ENCODE assay signal across 21 cellular contexts in the genomic region with DNA sequence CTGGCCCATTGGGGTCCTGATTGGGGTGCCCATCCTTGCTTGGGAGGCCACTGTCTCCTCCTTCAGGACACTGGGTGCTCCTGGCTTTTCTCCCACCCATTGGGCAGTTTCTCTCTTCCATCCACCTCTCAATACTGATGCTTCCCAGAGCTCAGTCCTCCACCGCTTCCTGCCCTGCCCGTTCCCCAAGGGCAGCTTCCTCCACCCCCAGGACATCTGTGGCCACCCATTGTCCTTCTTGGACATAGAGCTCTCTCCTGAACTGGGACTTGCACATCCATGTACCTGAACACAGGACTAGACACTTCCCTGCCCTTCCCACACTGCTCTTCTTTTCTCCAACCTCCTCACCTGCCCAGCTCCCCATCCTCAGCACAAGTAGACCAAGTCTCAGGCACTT.
DNase-seq lines count a peak whose midpoint lies in the region; ATAC-seq, FAIRE-seq and TF ChIP-seq lines count a peak whose summit lies in the region.
"Had no signal": no experiment of that assay in that cellular context is flagged by ENCODE, and none has a peak within 500 bp of the region (broad histone marks: within the 10 kb centered on the region; RNA-seq: fewer than 3 reads in every experiment).

No MANE protein-coding gene starts in this region.

- POLR2A ChIA-PET in H1 (lab: Charles Lee; ENCODE audit: partially characterized antibody), result no interaction called here

- H3K27me3 ChIP-seq in H1 (replicated peaks in 1 of 4; ENCODE audit: control insufficient read depth in 3 of 4, extremely low read depth in 1 of 4, insufficient read depth in 3 of 4, low read length in 3 of 4) (peaks cover 0 to 2% (median 0%) of the 10 kb centered on the region in 4 experiments; a peak in 1 of 7 replicates), upper lobe of right lung (no peaks in the 10 kb centered on the region)
- H3K27me3 ChIP-seq: BLaER1 treated with 17β-estradiol and CSF1 and Interleukin-3, amounts not matched to agents 10 nM and 100 nM had no signal

- H4K5ac ChIP-seq in H1 (ENCODE audit: insufficient read length, low read depth, low read length), result no peak overlapping the region

- no peaks in the 10 kb centered on the region for H3K79me2 ChIP-seq in H1 (ENCODE audit: control insufficient read depth in 1 of 2, insufficient read depth in 2 of 2, low read length in 2 of 2)

- DNase-seq in D341Med (ENCODE audit: low spot score) (peak; percentile 9), H1 (ENCODE audit: low read depth in 1 of 2, low spot score in 2 of 2) (no peak), upper lobe of right lung (peak; percentile 26), NCI-H524 treated with DMSO at 0.1 percent for 48 hours (lab: John Stamatoyannopoulos, UW) (no peak), left lobe of liver (ENCODE audit: low spot score) (no peak)
- DNase-seq: AML-193; CD4-positive, alpha-beta memory T cell; CD4-positive, CD25-positive, alpha-beta regulatory T cell; CD8-positive, alpha-beta memory T cell; COR-L47; DMS79; DND-41; EL; GDM1 had no signal

- intact Hi-C loops in upper lobe of right lung (cut with DNase I), result no loop called here

- no peak overlapping the region for H2BK15ac ChIP-seq in H1 (ENCODE audit: low read length)

- H3K4ac ChIP-seq in H1 (replicated peaks; ENCODE audit: insufficient read length, low read depth, low read length), result no peak overlapping the region

- no peak overlapping the region for H2AFZ ChIP-seq in H1 (ENCODE audit: low read length)

- no peak overlapping the region for H2BK20ac ChIP-seq in H1 (ENCODE audit: low read length)

- H3K4me3 ChIP-seq in H1 (ENCODE audit: extremely low read depth in 1 of 4, insufficient read depth in 2 of 4, low read depth in 3 of 4, low read length in 4 of 4) (no peak overlapping the region), upper lobe of right lung (no peak overlapping the region)
- H3K4me3 ChIP-seq: A549; BLaER1 treated with 17β-estradiol and CSF1 and Interleukin-3, amounts not matched to agents 10 nM and 100 nM; GM12878 had no signal

- H4K91ac ChIP-seq in H1 (replicated peaks; ENCODE audit: insufficient read length, low read length), result no peak overlapping the region

- 0 out of 2 replicates have a peak overlapping the region, but pooled peaks have one; percentile 17 for H2BK12ac ChIP-seq in H1 (ENCODE audit: low read depth, low read length)

- no peaks in the 10 kb centered on the region for H3K79me1 ChIP-seq in H1 (ENCODE audit: low read depth, low read length)

- H3K4me2 ChIP-seq in H1 (ENCODE audit: insufficient read depth in 1 of 2, low read depth in 2 of 2, low read length in 2 of 2), result no peak overlapping the region
- H3K4me2 ChIP-seq: A549 had no signal

- no peak overlapping the region for H3K9ac ChIP-seq in H1 (replicated peaks in 1 of 4; ENCODE audit: extremely low read depth in 1 of 4, low read depth in 3 of 4, low read length in 3 of 4)
- H3K9ac ChIP-seq: BLaER1 treated with 17β-estradiol and CSF1 and Interleukin-3, amounts not matched to agents 10 nM and 100 nM had no signal

- no peak overlapping the region for H4K8ac ChIP-seq in H1 (ENCODE audit: extremely low read depth, insufficient read depth, low read length)

- no peaks in the 10 kb centered on the region for H3K4me1 ChIP-seq in H1 (replicated peaks in 1 of 4; ENCODE audit: control insufficient read depth in 3 of 4, insufficient read depth in 4 of 4, low read length in 3 of 4)
- H3K4me1 ChIP-seq in upper lobe of right lung, result no peaks in the 10 kb centered on the region
- H3K4me1 ChIP-seq: A549 had no signal

- peaks cover 0 to 2% of the 10 kb centered on the region in 2 experiments; a peak in 1 of 4 replicates for H3K9me3 ChIP-seq in H1 (ENCODE audit: insufficient read depth in 2 of 2, low read depth in 1 of 2, low read length in 1 of 2)
- peaks cover under 1% of the 10 kb centered on the region for H3K9me3 ChIP-seq in upper lobe of right lung

- no peak for TF ChIP-seq EP300 in H1 (IDR thresholded peaks at IDR 0.05; ENCODE audit: borderline replicate concordance in 1 of 2, low read depth in 2 of 2, low read length in 2 of 2)

- peaks cover 12% of the 10 kb centered on the region; the same call in 1 of the 2 replicates for H3K23me2 ChIP-seq in H1 (ENCODE audit: low read depth, low read length)

- no peak overlapping the region for H2AK5ac ChIP-seq in H1 (ENCODE audit: low read depth, low read length)

- TF ChIP-seq RAD21 in H1 (IDR thresholded peaks at IDR 0.05 in 1 of 2, conservative IDR thresholded peaks at IDR 0.05 in 1 of 2; ENCODE audit: low read depth in 2 of 2, low read length in 2 of 2), result no peak

- CTCF ChIA-PET in H1 (lab: Charles Lee; ENCODE audit: partially characterized antibody), result no interaction called here

- no peak overlapping the region for H2BK5ac ChIP-seq in H1 (ENCODE audit: low read depth, low read length)

- H3K18ac ChIP-seq in H1 (ENCODE audit: extremely low read depth, low read length), result no peak overlapping the region

- H3K14ac ChIP-seq in H1 (ENCODE audit: insufficient read length), result no peak overlapping the region

- H3K36me3 ChIP-seq in H1 (ENCODE audit: control insufficient read depth in 2 of 4, insufficient read depth in 4 of 4, low read length in 3 of 4), result no peaks in the 10 kb centered on the region
- H3K36me3 ChIP-seq in upper lobe of right lung, result no peaks in the 10 kb centered on the region
- H3K36me3 ChIP-seq: BLaER1 treated with 17β-estradiol and CSF1 and Interleukin-3, amounts not matched to agents 10 nM and 100 nM had no signal

- peaks cover 0 to 2% of the 10 kb centered on the region in 2 experiments for H4K20me1 ChIP-seq in H1 (replicated peaks in 1 of 2; ENCODE audit: control insufficient read depth in 1 of 2, insufficient read depth in 2 of 2, low read length in 2 of 2)
- H4K20me1 ChIP-seq: BLaER1 treated with 17β-estradiol and CSF1 and Interleukin-3, amounts not matched to agents 10 nM and 100 nM had no signal

- TF ChIP-seq CTCF in H1 (IDR thresholded peaks at IDR 0.05; ENCODE audit: control extremely low read depth in 1 of 3, insufficient read depth in 1 of 3, low read depth in 1 of 3, low read length in 3 of 3), result no peak
- no peak for TF ChIP-seq CTCF in upper lobe of right lung (IDR thresholded peaks at IDR 0.05)

- WGBS in H1 (ENCODE audit: extremely low coverage in 1 of 2, insufficient coverage in 1 of 2, insufficient read length in 1 of 2, insufficient replicate concordance in 2 of 2, low coverage in 1 of 2, low lambda C conversion rate in 2 of 2, missing lambda C conversion rate in 1 of 2), 2 experiments, result 78% methylated on average over 2 of the region's 2 CpGs; no CpG with 5 or more reads in 1 of the 2 experiments

- ATAC-seq in upper lobe of right lung, result no peak
- ATAC-seq in left lobe of liver, result no peak
- ATAC-seq: A549, GM12878 had no signal

- no peak overlapping the region for H3K56ac ChIP-seq in H1 (replicated peaks; ENCODE audit: insufficient read length, low read depth, low read length)

- TF ChIP-seq POLR2A in H1 (IDR thresholded peaks at IDR 0.05; ENCODE audit: control extremely low read depth in 1 of 2, low read depth in 2 of 2, low read length in 2 of 2), result no peak

- H2BK120ac ChIP-seq in H1 (replicated peaks; ENCODE audit: low read depth, low read length), result no peak overlapping the region

- H3K27ac ChIP-seq in H1 (ENCODE audit: low read depth, low read length) (no peak overlapping the region), upper lobe of right lung (no peak overlapping the region)
- H3K27ac ChIP-seq: 22Rv1; A549; BLaER1 treated with 17β-estradiol and CSF1 and Interleukin-3, amounts not matched to agents 10 nM and 100 nM had no signal

- no peak for FAIRE-seq in H1 (lab: Jason Lieb, UNC)
- FAIRE-seq: A549, D721Med, GM12878, GM12892, GM18507 had no signal

- no peak overlapping the region for H3K23ac ChIP-seq in H1 (ENCODE audit: insufficient read length)

TF ChIP-seq in H1, 55 proteins besides CTCF, POLR2A, EP300 and RAD21:
- no peak for TF ChIP-seq HDAC2 (IDR thresholded peaks at IDR 0.05; ENCODE audit: borderline replicate concordance in 1 of 2, low read depth in 2 of 2, low read length in 2 of 2)
- TF ChIP-seq SIRT6 (IDR thresholded peaks at IDR 0.05; ENCODE audit: low read length), result no peak
- TF ChIP-seq MAFK (IDR thresholded peaks at IDR 0.05; ENCODE audit: low read depth, low read length), result no peak
- no peak for TF ChIP-seq HDAC6 (IDR thresholded peaks at IDR 0.05; ENCODE audit: low read depth, low read length)
- TF ChIP-seq CBX5 (IDR thresholded peaks at IDR 0.05; ENCODE audit: low read depth, low read length), result no peak
- no peak for TF ChIP-seq RBBP5 (IDR thresholded peaks at IDR 0.05; ENCODE audit: borderline replicate concordance, low read depth, low read length)
- no peak for TF ChIP-seq NRF1 (IDR thresholded peaks at IDR 0.05; ENCODE audit: low read depth, low read length)
- TF ChIP-seq YY1 (IDR thresholded peaks at IDR 0.05; ENCODE audit: low read depth, low read length), result no peak
- TF ChIP-seq FOSL1 (IDR thresholded peaks at IDR 0.05; ENCODE audit: insufficient read depth, low read depth, low read length), result no peak
- no peak for TF ChIP-seq JUND (IDR thresholded peaks at IDR 0.05; ENCODE audit: low read length)
- no peak for TF ChIP-seq CEBPB (IDR thresholded peaks at IDR 0.05; ENCODE audit: low read depth, low read length)
- no peak for TF ChIP-seq POLR2AphosphoS5 (IDR thresholded peaks at IDR 0.05; ENCODE audit: low read depth, low read length)
- no peak for TF ChIP-seq RXRA (IDR thresholded peaks at IDR 0.05; ENCODE audit: insufficient read depth, low read depth, low read length)
- no peak for TF ChIP-seq E2F6 (IDR thresholded peaks at IDR 0.05)
- TF ChIP-seq CHD1 (IDR thresholded peaks at IDR 0.05; ENCODE audit: low read depth, low read length), result no peak
- no peak for TF ChIP-seq ASH2L (IDR thresholded peaks at IDR 0.05; ENCODE audit: low read length)
- TF ChIP-seq PHF8 (conservative IDR thresholded peaks at IDR 0.05; ENCODE audit: low read depth, low read length), result no peak
- TF ChIP-seq CTBP2 (IDR thresholded peaks at IDR 0.05; ENCODE audit: borderline replicate concordance, insufficient read depth, insufficient read length, low read length), result no peak

Comparison
In these comparisons a context has a peak if more than half of its experiments do, and no peak if none do; other contexts are left out.
1. DNase-seq: peak in D341Med (single experiment) and upper lobe of right lung (single experiment); none in H1 (0 of 2), NCI-H524 treated with DMSO at 0.1 percent for 48 hours (single experiment) and left lobe of liver (single experiment).